In genomic region chr1:46527474-46528296, GRCh38 we compare ENCODE assay signal across 1 cellular context.
A peak's percentile ranks its signal among the peaks of the same experiment; 100 is the strongest.
TF ChIP-seq lines count a peak whose summit lies in the region.

No MANE protein-coding gene starts in this region.

TF ChIP-seq in K562, 482 proteins besides CTCF, POLR2A, EP300 and RAD21 (continued from another document and continues in another):
- TF ChIP-seq ZNF518B (CRISPR knock-in tag; IDR thresholded peaks at IDR 0.05) (no peak), PHF21A (IDR thresholded peaks at IDR 0.05; ENCODE audit: borderline replicate concordance, low read depth) (peak; percentile 96), ZBTB43 (CRISPR knock-in tag; IDR thresholded peaks at IDR 0.05) (no peak), E2F5 (CRISPR knock-in tag; IDR thresholded peaks at IDR 0.05) (no peak), ZNF695 (CRISPR knock-in tag; IDR thresholded peaks at IDR 0.05) (no peak), ZNF507 (tag; conservative IDR thresholded peaks at IDR 0.05) (no peak), ZC3H4 (CRISPR knock-in tag; IDR thresholded peaks at IDR 0.05; ENCODE audit: borderline replicate concordance) (no peak), SFPQ (IDR thresholded peaks at IDR 0.05; ENCODE audit: low read depth, low read length) (no peak), MCM5 (IDR thresholded peaks at IDR 0.05; ENCODE audit: low read depth) (no peak), SRSF7 (optimal IDR thresholded peaks at IDR 0.05; ENCODE audit: low read depth, low read length) (no peak), HINFP (tag; conservative IDR thresholded peaks at IDR 0.05; ENCODE audit: low read depth) (no peak; the same call in 1 of the 2 replicates), ZNF311 (CRISPR knock-in tag; IDR thresholded peaks at IDR 0.05) (no peak), KAT8 (IDR thresholded peaks at IDR 0.05; ENCODE audit: low read depth) (no peak), IRF9 (tag; IDR thresholded peaks at IDR 0.05) (no peak), TAF9B (IDR thresholded peaks at IDR 0.05; ENCODE audit: partially characterized antibody) (no peak), COPS2 (conservative IDR thresholded peaks at IDR 0.05) (no peak), NFXL1 (CRISPR knock-in tag; IDR thresholded peaks at IDR 0.05) (no peak), ZNF512 (tag; IDR thresholded peaks at IDR 0.05) (no peak), THRAP3 (IDR thresholded peaks at IDR 0.05; ENCODE audit: borderline replicate concordance) (peak; percentile 44; the same call in 1 of the 2 replicates), ZNF780A (CRISPR knock-in tag; IDR thresholded peaks at IDR 0.05) (no peak), FOXO4 (CRISPR knock-in tag; IDR thresholded peaks at IDR 0.05) (no peak), ETV5 (CRISPR knock-in tag; IDR thresholded peaks at IDR 0.05; ENCODE audit: low read depth) (peak; percentile 66; the same call in 1 of the 2 replicates), PHF8 (IDR thresholded peaks at IDR 0.05; ENCODE audit: borderline replicate concordance, low read length) (no peak), HDAC8 (tag; IDR thresholded peaks at IDR 0.05) (no peak), MEF2D (tag; conservative IDR thresholded peaks at IDR 0.05; ENCODE audit: low read depth) (no peak), ARID1B (IDR thresholded peaks at IDR 0.05) (peak; percentile 77), SRSF9 (IDR thresholded peaks at IDR 0.05; ENCODE audit: borderline replicate concordance, low read depth, low read length) (no peak), PYGO2 (tag; IDR thresholded peaks at IDR 0.05) (no peak), TBP (optimal IDR thresholded peaks at IDR 0.05; ENCODE audit: low read depth, low read length) (no peak), MXD1 (CRISPR knock-in tag; IDR thresholded peaks at IDR 0.05; ENCODE audit: borderline replicate concordance, poor library complexity, severe bottlenecking) (no peak), MIER1 (IDR thresholded peaks at IDR 0.05; ENCODE audit: low read depth) (no peak), ATF1 (CRISPR knock-in tag; IDR thresholded peaks at IDR 0.05) (no peak), ATF1 (tag; IDR thresholded peaks at IDR 0.05) (peak; percentile 42; the same call in 1 of the 2 replicates), BCLAF1 (IDR thresholded peaks at IDR 0.05; ENCODE audit: borderline replicate concordance in 1 of 2, control insufficient read depth in 1 of 2, low read depth in 2 of 2, low read length in 1 of 2) (no peak), MAFG (tag; conservative IDR thresholded peaks at IDR 0.05) (no peak), SIN3B (IDR thresholded peaks at IDR 0.05; ENCODE audit: low read depth) (no peak), NCOA4 (IDR thresholded peaks at IDR 0.05; ENCODE audit: partially characterized antibody) (no peak), ZNF431 (CRISPR knock-in tag; IDR thresholded peaks at IDR 0.05) (no peak), NFATC3 (IDR thresholded peaks at IDR 0.05) (no peak), MAFF (IDR thresholded peaks at IDR 0.05; ENCODE audit: low read length) (no peak; the same call in 1 of the 2 replicates), SETDB1 (IDR thresholded peaks at IDR 0.05; ENCODE audit: low read length) (no peak), FIP1L1 (IDR thresholded peaks at IDR 0.05; ENCODE audit: low read depth, low read length, poor library complexity, severe bottlenecking) (no peak), GTF2F1 (IDR thresholded peaks at IDR 0.05; ENCODE audit: low read depth, low read length) (no peak), KAT7 (CRISPR knock-in tag; IDR thresholded peaks at IDR 0.05; ENCODE audit: borderline replicate concordance) (peak; percentile 74; the same call in 1 of the 2 replicates), KLF13 (tag; IDR thresholded peaks at IDR 0.05; ENCODE audit: borderline replicate concordance, low read depth) (no peak), ZNF444 (CRISPR knock-in tag; IDR thresholded peaks at IDR 0.05) (no peak), HMG20B (CRISPR knock-in tag; IDR thresholded peaks at IDR 0.05) (no peak), CREB3L1 (IDR thresholded peaks at IDR 0.05; ENCODE audit: borderline replicate concordance, low read depth) (peak; percentile 46; the same call in 1 of the 2 replicates)
